19 cellular contexts compared by ENCODE assay signal in genomic region chr3:142000341-142000870, GRCh38.
"Had no signal": no experiment of that assay in that cellular context is flagged by ENCODE, and none has a peak within 500 bp of the region (broad histone marks: within the 10 kb centered on the region; RNA-seq: fewer than 3 reads in every experiment).

No MANE protein-coding gene starts in this region.

- H3K27me3 ChIP-seq: colonic mucosa, esophagus squamous epithelium, tibial artery had no signal

- H3K4me3 Mint-ChIP-seq: activated CD4-positive, alpha-beta T cell treated with anti-CD3 and anti-CD28 coated beads, Interleukin-2, amount 10 ng/mL, durations not matched to agents 7 days and 5 days; activated CD8-positive, alpha-beta T cell treated with anti-CD3 and anti-CD28 coated beads, Interleukin-2, amount 10 ng/mL, durations not matched to agents 7 days and 5 days; endodermal cell; naive thymus-derived CD8-positive, alpha-beta T cell; stimulated activated naive CD8-positive, alpha-beta T cell treated with anti-CD3 and anti-CD28 coated beads, Interleukin-15, Interleukin-2, amounts not matched to agents 100 ng/mL and 50 ng/mL, for 24 hours had no signal

- ATAC-seq: activated CD8-positive, alpha-beta T cell treated with anti-CD3 and anti-CD28 coated beads, Interleukin-2, amount 10 ng/mL, durations not matched to agents 7 days and 5 days; activated naive CD4-positive, alpha-beta T cell treated with anti-CD3 and anti-CD28 coated beads, Interleukin-2, amount 50 U/mL, for 72 hours; naive thymus-derived CD8-positive, alpha-beta T cell had no signal

- H3K27ac Mint-ChIP-seq: activated CD4-positive, alpha-beta T cell treated with anti-CD3 and anti-CD28 coated beads, Interleukin-2, amount 10 ng/mL, durations not matched to agents 7 days and 5 days; activated CD8-positive, alpha-beta T cell treated with anti-CD3 and anti-CD28 coated beads, Interleukin-2, amount 10 ng/mL, durations not matched to agents 7 days and 5 days; progenitor cell of endocrine pancreas; stimulated activated naive CD8-positive, alpha-beta T cell treated with anti-CD3 and anti-CD28 coated beads, Interleukin-15, Interleukin-2, amounts not matched to agents 100 ng/mL and 50 ng/mL, for 24 hours had no signal

- H3K4me1 ChIP-seq: colonic mucosa had no signal

- H3K27me3 Mint-ChIP-seq: activated CD4-positive, alpha-beta T cell treated with anti-CD3 and anti-CD28 coated beads, Interleukin-2, amount 10 ng/mL, durations not matched to agents 7 days and 5 days; naive thymus-derived CD8-positive, alpha-beta T cell; progenitor cell of endocrine pancreas; stimulated activated naive CD8-positive, alpha-beta T cell treated with anti-CD3 and anti-CD28 coated beads, Interleukin-15, Interleukin-2, amounts not matched to agents 100 ng/mL and 50 ng/mL, for 24 hours had no signal

- H3K9me3 ChIP-seq: colonic mucosa, esophagus squamous epithelium, tibial artery had no signal

- H3K27ac ChIP-seq: colonic mucosa, esophagus squamous epithelium, tibial artery, WERI-Rb-1 had no signal

- H3K36me3 ChIP-seq: colonic mucosa, WERI-Rb-1 had no signal

- H3K4me3 ChIP-seq: colonic mucosa, esophagus squamous epithelium, lung, tibial artery had no signal

- H3K9me3 Mint-ChIP-seq: activated CD4-positive, alpha-beta T cell treated with anti-CD3 and anti-CD28 coated beads, Interleukin-2, amount 10 ng/mL, durations not matched to agents 7 days and 5 days; activated naive CD4-positive, alpha-beta T cell treated with anti-CD3 and anti-CD28 coated beads, Interleukin-2, amount 50 U/mL, for 72 hours; naive thymus-derived CD8-positive, alpha-beta T cell; stimulated activated naive CD8-positive, alpha-beta T cell treated with anti-CD3 and anti-CD28 coated beads, Interleukin-15, Interleukin-2, amounts not matched to agents 100 ng/mL and 50 ng/mL, for 24 hours had no signal

- H3K4me1 Mint-ChIP-seq: activated CD4-positive, alpha-beta T cell treated with anti-CD3 and anti-CD28 coated beads, Interleukin-2, amount 10 ng/mL, durations not matched to agents 7 days and 5 days had no signal

- H3K36me3 Mint-ChIP-seq: activated naive CD4-positive, alpha-beta T cell treated with anti-CD3 and anti-CD28 coated beads, Interleukin-2, amount 50 U/mL, for 72 hours had no signal

- DNase-seq: activated CD4-positive, alpha-beta T cell treated with anti-CD3 and anti-CD28 coated beads, Interleukin-2, amount 10 ng/mL, durations not matched to agents 7 days and 5 days; activated CD4-positive, CD25-positive, alpha-beta regulatory T cell treated with anti-CD3 and anti-CD28 coated beads, Interleukin-2, amount 50 U/mL, for 72 hours; activated CD8-positive, alpha-beta T cell treated with anti-CD3 and anti-CD28 coated beads, Interleukin-2, amount 10 ng/mL, durations not matched to agents 7 days and 5 days; activated gamma-delta T cell treated with Interleukin-2 at 50 U/mL for 16 hours; aorta; central memory CD4-positive, alpha-beta T cell; colonic mucosa; endodermal cell; esophagus squamous epithelium; foreskin melanocyte; kidney; naive thymus-derived CD8-positive, alpha-beta T cell; retina; tibial artery; WERI-Rb-1 had no signal
